19 cellular contexts compared by ENCODE assay signal in the genomic region with DNA sequence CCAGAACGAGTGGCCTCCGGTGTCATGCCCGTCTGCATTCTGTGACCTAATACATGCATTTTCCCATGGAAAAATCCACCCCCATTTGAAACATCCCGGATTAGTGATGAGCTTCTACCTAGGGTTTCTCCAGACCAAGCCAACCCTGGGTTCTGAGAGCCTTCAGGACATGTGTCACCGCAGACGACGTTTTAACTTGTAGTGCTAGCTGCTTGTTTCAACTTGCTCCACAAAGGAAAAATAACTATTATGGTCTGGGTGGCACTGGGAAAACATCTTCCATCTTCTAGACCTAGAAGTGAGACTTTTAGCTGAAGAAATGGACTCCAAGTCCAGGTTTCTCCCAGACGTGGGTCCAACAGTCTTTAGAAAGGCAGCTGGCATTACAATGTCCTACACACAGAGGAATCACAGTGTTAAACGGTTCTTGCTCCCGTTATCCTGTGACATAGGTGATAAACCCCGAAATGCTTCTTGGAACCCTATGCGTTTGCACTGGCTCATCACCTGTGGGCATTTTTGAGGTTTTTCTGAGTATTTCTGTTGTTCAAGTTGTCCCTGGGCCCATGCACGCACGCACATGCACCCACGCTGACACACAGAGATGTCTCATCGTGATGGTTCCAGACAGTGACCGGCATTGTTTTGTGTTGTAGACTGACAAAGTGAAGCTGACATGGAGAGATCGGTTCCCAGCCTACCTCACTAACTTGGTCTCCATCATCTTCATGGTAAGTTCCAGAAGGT.
"Had no signal": no experiment of that assay in that cellular context is flagged by ENCODE, and none has a peak within 500 bp of the region (broad histone marks: within the 10 kb centered on the region; RNA-seq: fewer than 3 reads in every experiment).

No MANE protein-coding gene starts in this region.

- H3K36me3 Mint-ChIP-seq: immature natural killer cell, naive B cell had no signal

- H3K4me1 ChIP-seq: gastrocnemius medialis, left ventricle myocardium inferior, lower lobe of right lung, right atrium auricular region, sigmoid colon, tibial nerve had no signal

- H3K27ac Mint-ChIP-seq: dendritic cell treated with granulocyte-macrophage colony-stimulating factor and Interleukin-4, amounts not matched to agents 40 ng/mL and 50 ng/mL, for 4 days; immature natural killer cell; nephron progenitor cell had no signal

- H3K4me3 Mint-ChIP-seq: dendritic cell treated with granulocyte-macrophage colony-stimulating factor and Interleukin-4, amounts not matched to agents 40 ng/mL and 50 ng/mL, for 4 days; immature natural killer cell; naive B cell; nephron progenitor cell had no signal

- H3K4me3 ChIP-seq: gastrocnemius medialis, left ventricle myocardium inferior, lower lobe of right lung, right atrium auricular region, sigmoid colon, tibial nerve had no signal

- H3K9me3 ChIP-seq: gastrocnemius medialis, left ventricle myocardium inferior, lower lobe of right lung, right atrium auricular region, sigmoid colon had no signal

- H3K36me3 ChIP-seq: gastrocnemius medialis, left ventricle myocardium inferior, lower lobe of right lung, right atrium auricular region, sigmoid colon, tibial nerve had no signal

- H3K9me3 Mint-ChIP-seq: dendritic cell treated with granulocyte-macrophage colony-stimulating factor and Interleukin-4, amounts not matched to agents 40 ng/mL and 50 ng/mL, for 4 days; immature natural killer cell; naive B cell; nephron progenitor cell had no signal

- FAIRE-seq: colon, kidney, small intestine had no signal

- H3K4me1 Mint-ChIP-seq: immature natural killer cell, naive B cell had no signal

- ATAC-seq: gastrocnemius medialis, left cardiac atrium, lower lobe of right lung had no signal

- DNase-seq: cerebellar nuclear complex; gastrocnemius medialis; immature natural killer cell; kidney; left cardiac atrium; left ventricle myocardium inferior; lower lobe of right lung; mesenchymal stem cell; midbrain; naive B cell; nephron progenitor cell; sigmoid colon; small intestine; stimulated activated CD4-positive, alpha-beta T cell treated with anti-CD3 and anti-CD28 coated beads, Interleukin-12 subunit alpha, Interleukin-12 subunit beta, amount 100 ng/mL, for 4 hours; stimulated activated naive CD4-positive, alpha-beta T cell treated with Interleukin-2 at 50 U/mL for 16 hours had no signal

- H3K27me3 ChIP-seq: gastrocnemius medialis, right atrium auricular region, sigmoid colon, tibial nerve had no signal

- H3K27ac ChIP-seq: gastrocnemius medialis, left ventricle myocardium inferior, lower lobe of right lung, right atrium auricular region, sigmoid colon, tibial nerve had no signal
